Comparison of ENCODE assay signal across 9 cellular contexts in genomic region chr2:102366406-102367112, GRCh38. TPM values are rescaled to one million over a fixed set of nuclear protein-coding genes. Genes with fewer than 3 reads are reported as not detected.
DNase-seq lines count a peak whose midpoint lies in the region; ATAC-seq and TF ChIP-seq lines count a peak whose summit lies in the region.
"Had no signal": no experiment of that assay in that cellular context is flagged by ENCODE, and none has a peak within 500 bp of the region (broad histone marks: within the 10 kb centered on the region; RNA-seq: fewer than 3 reads in every experiment).

No MANE protein-coding gene starts in this region.

- peak overlapping the region in 3 of 4 donors; percentile 35 to 59 (median 44) for H3K27ac ChIP-seq in upper lobe of left lung
- H3K27ac ChIP-seq: thoracic aorta had no signal

- peak overlapping the region; percentile 94 for H3K27ac Mint-ChIP-seq in activated naive CD4-positive, alpha-beta T cell treated with anti-CD3 and anti-CD28 coated beads for 36 hours
- peak overlapping the region; percentile 85 for H3K27ac Mint-ChIP-seq in T-helper 1 cell treated with Interleukin-12 subunit alpha and Interleukin-12 subunit beta and Interleukin-4 antibody, amounts not matched to agents 30 μg/mL and 1 μg/mL, for 36 hours

- TF ChIP-seq CTCF in upper lobe of left lung (IDR thresholded peaks at IDR 0.05), result no peak

- H3K36me3 Mint-ChIP-seq in activated naive CD4-positive, alpha-beta T cell treated with anti-CD3 and anti-CD28 coated beads for 36 hours (ENCODE audit: low read depth), result peaks cover 84% of the 10 kb centered on the region
- H3K36me3 Mint-ChIP-seq in T-helper 1 cell treated with Interleukin-12 subunit alpha and Interleukin-12 subunit beta and Interleukin-4 antibody, amounts not matched to agents 30 μg/mL and 1 μg/mL, for 36 hours (ENCODE audit: low read depth), result peaks cover 90% of the 10 kb centered on the region

- no peak for TF ChIP-seq EP300 in upper lobe of left lung (IDR thresholded peaks at IDR 0.05)

- H3K27me3 ChIP-seq in upper lobe of left lung, result no peaks in the 10 kb centered on the region

- intact Hi-C loops in activated naive CD4-positive, alpha-beta T cell treated with anti-CD3 and anti-CD28 coated beads for 36 hours (cut with micrococcal nuclease), result loop anchor here (1.0 to 10.0 kb wide), 15 partner anchors 10 to 632 kb away; no protein-coding TSS in a partner anchor

- H3K9me3 Mint-ChIP-seq in activated naive CD4-positive, alpha-beta T cell treated with anti-CD3 and anti-CD28 coated beads for 36 hours, result peaks cover 33% of the 10 kb centered on the region
- H3K9me3 Mint-ChIP-seq in T-helper 1 cell treated with Interleukin-12 subunit alpha and Interleukin-12 subunit beta and Interleukin-4 antibody, amounts not matched to agents 30 μg/mL and 1 μg/mL, for 36 hours, result peaks cover 33% of the 10 kb centered on the region

- WGBS in upper lobe of left lung, 2 donors, result 82 to 86% methylated on average over 3 of the region's 3 CpGs

- CTCF ChIA-PET in activated naive CD4-positive, alpha-beta T cell treated with anti-CD3 and anti-CD28 coated beads for 36 hours (lab: Charles Lee), result interaction anchor here (0.9 to 3.6 kb wide), 4 partner anchors 49 to 126 kb away, joined by 3 to 18 read pairs (median 3); no protein-coding TSS in a partner anchor

- H3K4me1 Mint-ChIP-seq in activated naive CD4-positive, alpha-beta T cell treated with anti-CD3 and anti-CD28 coated beads for 36 hours (ENCODE audit: low read depth), result peaks cover 80% of the 10 kb centered on the region
- H3K4me1 Mint-ChIP-seq in T-helper 1 cell treated with Interleukin-12 subunit alpha and Interleukin-12 subunit beta and Interleukin-4 antibody, amounts not matched to agents 30 μg/mL and 1 μg/mL, for 36 hours (ENCODE audit: low read depth), result peaks cover 69% of the 10 kb centered on the region

- H3K9me3 ChIP-seq in upper lobe of left lung, result peaks cover 0 to 16% (median 5%) of the 10 kb centered on the region in 4 donors

- peaks cover 0 to 75% (median 15%) of the 10 kb centered on the region in 4 donors for H3K36me3 ChIP-seq in upper lobe of left lung
- H3K36me3 ChIP-seq: thoracic aorta had no signal

- H3K4me1 ChIP-seq in upper lobe of left lung, result no peaks in the 10 kb centered on the region

- DNase-seq in activated naive CD4-positive, alpha-beta T cell treated with anti-CD3 and anti-CD28 coated beads for 36 hours, result peak; percentile 52
- DNase-seq in activated naive CD4-positive, alpha-beta T cell (lab: John Stamatoyannopoulos, UW), result no peak
- DNase-seq in upper lobe of left lung (no peak), hepatic stellate cell (ENCODE audit: low spot score) (no peak), DMS79 treated with DMSO at 0.1 percent for 48 hours (lab: John Stamatoyannopoulos, UW) (no peak)

- H3K27me3 Mint-ChIP-seq in activated naive CD4-positive, alpha-beta T cell treated with anti-CD3 and anti-CD28 coated beads for 36 hours (ENCODE audit: low read depth), result no peaks in the 10 kb centered on the region
- no peaks in the 10 kb centered on the region for H3K27me3 Mint-ChIP-seq in T-helper 1 cell treated with Interleukin-12 subunit alpha and Interleukin-12 subunit beta and Interleukin-4 antibody, amounts not matched to agents 30 μg/mL and 1 μg/mL, for 36 hours (ENCODE audit: low read depth)

- no peak for TF ChIP-seq POLR2A in upper lobe of left lung (IDR thresholded peaks at IDR 0.05)

- H3K4me3 ChIP-seq in upper lobe of left lung, result no peak overlapping the region
- H3K4me3 ChIP-seq: thoracic aorta had no signal

- ATAC-seq in HG02970 (IDR thresholded peaks at IDR 0.05; ENCODE audit: low FRiP score, unreplicated experiment) (peak; percentile 63), upper lobe of left lung (ENCODE audit: low FRiP score in 2 of 2) (no peak), HG03280 (IDR thresholded peaks at IDR 0.05; ENCODE audit: unreplicated experiment) (no peak)

- peak overlapping the region; percentile 20 for H3K4me3 Mint-ChIP-seq in activated naive CD4-positive, alpha-beta T cell treated with anti-CD3 and anti-CD28 coated beads for 36 hours
- peak overlapping the region; percentile 68 for H3K4me3 Mint-ChIP-seq in T-helper 1 cell treated with Interleukin-12 subunit alpha and Interleukin-12 subunit beta and Interleukin-4 antibody, amounts not matched to agents 30 μg/mL and 1 μg/mL, for 36 hours

RNA-seq across cellular contexts. Expression of gene IL18R1, which starts 11.0 kb away (rescaled TPM):
- 10 to 100 TPM; 17.1 to 18.4 TPM for total RNA-seq in activated naive CD4-positive, alpha-beta T cell treated with anti-CD3 and anti-CD28 coated beads for 36 hours
- total RNA-seq in upper lobe of left lung, result 10 to 100 TPM in 5 of 6 donors, 1 to 10 TPM in 1; 9.4 to 46.9 (median 34.8) TPM

RNA-seq across cellular contexts. Expression of gene IL1RL1, which starts 55.2 kb away (rescaled TPM):
- under 1 TPM; 0.22 to 0.43 TPM for total RNA-seq in activated naive CD4-positive, alpha-beta T cell treated with anti-CD3 and anti-CD28 coated beads for 36 hours
- 100 to 1,000 TPM in 1 of 6 donors, 10 to 100 TPM in 5; 26.2 to 203 (median 53.1) TPM for total RNA-seq in upper lobe of left lung

RNA-seq across cellular contexts. Expression of gene IL18RAP, which starts 56.4 kb away (rescaled TPM):
- 10 to 100 TPM; 11.2 to 15.1 TPM for total RNA-seq in activated naive CD4-positive, alpha-beta T cell treated with anti-CD3 and anti-CD28 coated beads for 36 hours
- 10 to 100 TPM in 3 of 6 donors, 1 to 10 TPM in 3; 8.0 to 16.3 (median 10.9) TPM for total RNA-seq in upper lobe of left lung

Comparison
In these comparisons a context has a peak if more than half of its experiments do, and no peak if none do; other contexts are left out.
1. RNA of gene IL1RL1, which starts 55.2 kb away (total RNA-seq): 26.2 to 203 TPM in upper lobe of left lung; 0.22 to 0.43 TPM in activated naive CD4-positive, alpha-beta T cell treated with anti-CD3 and anti-CD28 coated beads for 36 hours; every median in the first group is over 10 times any median in the second.